ENCODE assay signal across 14 cellular contexts in the genomic region with DNA sequence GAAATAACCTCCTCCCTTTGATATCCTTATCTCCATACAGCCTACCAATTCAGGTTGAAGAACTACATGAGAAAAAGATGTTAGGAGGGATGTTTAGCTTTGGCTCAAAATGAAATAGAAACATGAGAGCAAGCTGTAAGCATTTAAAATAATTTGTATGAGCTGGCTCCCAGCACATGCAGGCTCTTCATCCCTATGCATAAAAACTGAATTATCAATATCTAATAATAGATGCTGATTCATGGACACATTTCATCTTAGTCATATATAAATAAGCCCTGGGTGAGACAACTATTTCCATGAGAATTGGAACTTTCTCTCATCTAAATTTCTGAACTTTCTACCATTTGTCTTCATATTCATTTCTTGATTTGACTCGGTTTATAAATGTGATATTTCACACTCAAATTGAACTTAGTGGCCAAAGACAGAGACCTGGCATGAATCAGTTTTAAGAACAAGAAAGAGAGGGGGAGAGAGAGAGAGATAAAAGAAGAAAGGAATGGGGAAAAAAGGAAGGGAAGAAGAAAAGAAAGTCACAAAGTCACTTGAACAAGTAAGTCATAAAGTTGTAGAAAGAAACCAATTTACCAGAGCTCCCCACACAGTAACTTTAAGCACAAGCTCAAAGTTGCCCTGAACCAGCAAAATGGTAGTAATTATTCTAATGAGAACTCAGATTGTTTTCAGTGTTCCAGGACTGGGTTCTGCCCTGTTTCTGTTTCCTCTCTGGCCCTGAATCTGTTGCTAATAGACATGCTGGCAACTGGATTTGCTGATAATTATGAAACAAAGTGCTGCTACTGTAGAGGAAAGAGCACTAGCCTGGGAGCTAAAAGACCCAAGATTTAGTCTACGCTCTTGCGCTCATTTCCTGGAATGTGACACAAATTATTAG. TPM values are rescaled to one million over a fixed set of nuclear protein-coding genes. Genes with fewer than 3 reads are reported as not detected.
A peak's percentile ranks its signal among the peaks of the same experiment; 100 is the strongest.
DNase-seq lines count a peak whose midpoint lies in the region; ATAC-seq, FAIRE-seq and TF ChIP-seq lines count a peak whose summit lies in the region.
"Had no signal": no experiment of that assay in that cellular context is flagged by ENCODE, and none has a peak within 500 bp of the region (broad histone marks: within the 10 kb centered on the region; RNA-seq: fewer than 3 reads in every experiment).

No MANE protein-coding gene starts in this region.

- no peak for TF ChIP-seq POLR2A in GM12892 (IDR thresholded peaks at IDR 0.05; ENCODE audit: low read depth, low read length)
- no peak for TF ChIP-seq POLR2A in sigmoid colon (IDR thresholded peaks at IDR 0.05)

- H3K27me3 Mint-ChIP-seq in CD4-positive, alpha-beta T cell: no peaks in the 10 kb centered on the region
- H3K27me3 Mint-ChIP-seq in activated naive CD8-positive, alpha-beta T cell: no peaks in the 10 kb centered on the region
- peaks cover 0 to 6% of the 10 kb centered on the region in 2 donors for H3K27me3 Mint-ChIP-seq in natural killer cell (ENCODE audit: low read depth in 2 of 2)
- peaks cover 1% of the 10 kb centered on the region for H3K27me3 Mint-ChIP-seq in endothelial cell (ENCODE audit: unreplicated experiment)

- 79 to 86% methylated on average over 3 of the region's 3 CpGs for WGBS in sigmoid colon, 2 donors

- no peak for ATAC-seq in CD4-positive, alpha-beta T cell (ENCODE audit: poor library complexity)
- ATAC-seq in natural killer cell: no peak
- ATAC-seq: upper lobe of right lung had no signal

- peak; percentile 24 for FAIRE-seq in GM12892 (lab: Jason Lieb, UNC)
- FAIRE-seq: keratinocyte had no signal

- no peak for TF ChIP-seq EP300 in sigmoid colon (IDR thresholded peaks at IDR 0.05)

- no peaks in the 10 kb centered on the region for H3K27me3 ChIP-seq in CD4-positive, alpha-beta T cell (ENCODE audit: control insufficient read depth, insufficient read depth, low read length)
- no peaks in the 10 kb centered on the region for H3K27me3 ChIP-seq in sigmoid colon
- H3K27me3 ChIP-seq: upper lobe of right lung had no signal

- peak overlapping the region; percentile 69 for H3K4me3 Mint-ChIP-seq in CD4-positive, alpha-beta T cell
- peak overlapping the region; percentile 81 for H3K4me3 Mint-ChIP-seq in activated naive CD8-positive, alpha-beta T cell
- H3K4me3 Mint-ChIP-seq in natural killer cell: peak overlapping the region; percentile 59
- no peak overlapping the region for H3K4me3 Mint-ChIP-seq in endothelial cell (ENCODE audit: unreplicated experiment)

- no peak for DNase-seq in CD4-positive, alpha-beta T cell
- DNase-seq in GM12892 (ENCODE audit: insufficient read length) (no peak), natural killer cell (no peak), head of caudate nucleus (no peak), endothelial cell (ENCODE audit: low spot score) (no peak), sigmoid colon (no peak)
- DNase-seq: amniotic stem cell, erythroblast, NCI-H2081, upper lobe of right lung had no signal

- no peak overlapping the region for H3K4me3 ChIP-seq in sigmoid colon
- H3K4me3 ChIP-seq: upper lobe of right lung had no signal

- POLR2A ChIA-PET in CD4-positive, alpha-beta T cell (lab: Charles Lee): interaction anchor here (1.0 to 2.5 kb wide), 9 partner anchors 8 to 150 kb away, joined by 3 to 22 read pairs (median 3); a partner anchor contains a TSS

- H3K27ac Mint-ChIP-seq in CD4-positive, alpha-beta T cell: peak overlapping the region; percentile 96
- peak overlapping the region; percentile 98 for H3K27ac Mint-ChIP-seq in activated naive CD8-positive, alpha-beta T cell
- H3K27ac Mint-ChIP-seq in natural killer cell (peak overlapping the region; percentile 81 to 88), endothelial cell (ENCODE audit: unreplicated experiment) (no peak overlapping the region)

- H3K36me3 Mint-ChIP-seq in CD4-positive, alpha-beta T cell (ENCODE audit: low read depth): peaks cover 4% of the 10 kb centered on the region
- H3K36me3 Mint-ChIP-seq in activated naive CD8-positive, alpha-beta T cell: no peaks in the 10 kb centered on the region
- H3K36me3 Mint-ChIP-seq in natural killer cell: no peaks in the 10 kb centered on the region
- no peaks in the 10 kb centered on the region for H3K36me3 Mint-ChIP-seq in endothelial cell (ENCODE audit: low read depth, unreplicated experiment)

- CTCF ChIA-PET in CD4-positive, alpha-beta T cell (lab: Charles Lee): interaction anchor here (0.6 kb wide), 1 partner anchor 128 kb away, joined by 4 read pairs; no protein-coding TSS in a partner anchor

- intact Hi-C loops in CD4-positive, alpha-beta T cell (cut with DNase I, micrococcal nuclease): loop anchor here in 1 of 2 experiments (5.0 kb wide), 1 partner anchor 42 kb away; no protein-coding TSS in a partner anchor
- intact Hi-C loops in natural killer cell (cut with micrococcal nuclease): no loop called here
- intact Hi-C loops in head of caudate nucleus (cut with DNase I): no loop called here
- intact Hi-C loops in sigmoid colon (cut with DNase I): no loop called here

- peaks cover 77% of the 10 kb centered on the region for H3K4me1 Mint-ChIP-seq in CD4-positive, alpha-beta T cell (ENCODE audit: low read depth)
- H3K4me1 Mint-ChIP-seq in activated naive CD8-positive, alpha-beta T cell (ENCODE audit: low read depth): peaks cover 69% of the 10 kb centered on the region
- H3K4me1 Mint-ChIP-seq in natural killer cell: peaks cover 26 to 29% of the 10 kb centered on the region in 2 donors
- no peaks in the 10 kb centered on the region for H3K4me1 Mint-ChIP-seq in endothelial cell (ENCODE audit: unreplicated experiment)

- H3K4me1 ChIP-seq in sigmoid colon: no peaks in the 10 kb centered on the region
- H3K4me1 ChIP-seq: upper lobe of right lung had no signal

- H3K9me3 Mint-ChIP-seq in CD4-positive, alpha-beta T cell: no peaks in the 10 kb centered on the region
- H3K9me3 Mint-ChIP-seq in activated naive CD8-positive, alpha-beta T cell (ENCODE audit: low read depth): no peaks in the 10 kb centered on the region
- no peaks in the 10 kb centered on the region for H3K9me3 Mint-ChIP-seq in natural killer cell
- H3K9me3 Mint-ChIP-seq in endothelial cell (ENCODE audit: unreplicated experiment): no peaks in the 10 kb centered on the region

- no peaks in the 10 kb centered on the region for H3K36me3 ChIP-seq in sigmoid colon
- H3K36me3 ChIP-seq: upper lobe of right lung had no signal

- peak overlapping the region; percentile 62 for H3K27ac ChIP-seq in CD4-positive, alpha-beta T cell (ENCODE audit: low read depth, low read length)
- no peak overlapping the region for H3K27ac ChIP-seq in sigmoid colon
- H3K27ac ChIP-seq: RWPE1, upper lobe of right lung had no signal

- H3K9me3 ChIP-seq in CD4-positive, alpha-beta T cell (ENCODE audit: control insufficient read depth, low read length): no peaks in the 10 kb centered on the region
- no peaks in the 10 kb centered on the region for H3K9me3 ChIP-seq in sigmoid colon
- H3K9me3 ChIP-seq: upper lobe of right lung had no signal

- TF ChIP-seq CTCF in CD4-positive, alpha-beta T cell (IDR thresholded peaks at IDR 0.05): no peak
- TF ChIP-seq CTCF in natural killer cell (IDR thresholded peaks at IDR 0.05) (no peak), endothelial cell (IDR thresholded peaks at IDR 0.05; ENCODE audit: unreplicated experiment) (no peak), sigmoid colon (IDR thresholded peaks at IDR 0.05) (no peak)

RNA-seq across cellular contexts. Expression of a gene that starts 48.8 kb away (rescaled TPM):
- total RNA-seq in CD4-positive, alpha-beta T cell: 10 to 100 TPM; 33.8 to 34.9 TPM
- 5.4 TPM for polyA plus RNA-seq in GM12892 (2012; ENCODE audit: missing spikeins)
- total RNA-seq in natural killer cell (10 to 100 TPM; 39.2 to 58.2 (median 51.4) TPM), endothelial cell (ENCODE audit: unreplicated experiment) (not detected), sigmoid colon (under 1 TPM in 2 of 4 donors, not detected in 2; 0.14 to 0.66 TPM)
- polyA plus RNA-seq in sigmoid colon: 1 to 10 TPM in 1 of 3 donors, not detected in 2; 2.2 TPM
- total RNA-seq: MCF 10A had no signal
- polyA plus RNA-seq: keratinocyte had no signal

Comparison
In these comparisons a context has a peak if more than half of its experiments do, and no peak if none do; other contexts are left out.
1. RNA of a gene that starts 48.8 kb away (total RNA-seq): 39.2 to 58.2 TPM in natural killer cell and 33.8 to 34.9 TPM in CD4-positive, alpha-beta T cell; 0.14 to 0.66 TPM in sigmoid colon and not detected in endothelial cell (single experiment); every median in the first group is over 10 times any median in the second.